ENCODE assay signal across 1 cellular context in genomic region chr7:74094224-74095095, GRCh38.
A peak's percentile ranks its signal among the peaks of the same experiment; 100 is the strongest.
TF ChIP-seq lines count a peak whose summit lies in the region.

No MANE protein-coding gene starts in this region.

TF ChIP-seq in HEK293, 187 proteins besides CTCF, POLR2A, EP300 and RAD21 (continued from another document):
- TF ChIP-seq ZNF335 (tag by site-specific recombination; conservative IDR thresholded peaks at IDR 0.05): peak; percentile 40; the same call in 1 of the 2 replicates
- TF ChIP-seq ZNF747 (tag by site-specific recombination; IDR thresholded peaks at IDR 0.05): no peak
- TF ChIP-seq PATZ1 (tag by site-specific recombination; IDR thresholded peaks at IDR 0.05): 0 out of 2 replicates have a peak, but pooled peaks have one; percentile 5
- TF ChIP-seq ZNF221 (tag by site-specific recombination; IDR thresholded peaks at IDR 0.05; ENCODE audit: borderline replicate concordance): no peak
- TF ChIP-seq ZBTB8A (tag by site-specific recombination; IDR thresholded peaks at IDR 0.05): no peak
- no peak for TF ChIP-seq ZNF391 (tag by site-specific recombination; IDR thresholded peaks at IDR 0.05; ENCODE audit: borderline replicate concordance, low read depth)
- TF ChIP-seq ZNF211 (tag by site-specific recombination; IDR thresholded peaks at IDR 0.05; ENCODE audit: low read depth): no peak
- no peak for TF ChIP-seq ZNF239 (tag by site-specific recombination; IDR thresholded peaks at IDR 0.05)
- no peak for TF ChIP-seq ZNF266 (tag by site-specific recombination; IDR thresholded peaks at IDR 0.05; ENCODE audit: low read depth)
- peak; percentile 31; the same call in 1 of the 2 replicates for TF ChIP-seq GLIS2 (tag by site-specific recombination; IDR thresholded peaks at IDR 0.05)
- TF ChIP-seq FEZF1 (tag by site-specific recombination; IDR thresholded peaks at IDR 0.05): peak; percentile 64; the same call in 1 of the 2 replicates
- TF ChIP-seq ZNF843 (tag by site-specific recombination; IDR thresholded peaks at IDR 0.05): no peak
- TF ChIP-seq ZNF18 (tag by site-specific recombination; IDR thresholded peaks at IDR 0.05): no peak
- TF ChIP-seq ZNF510 (tag by site-specific recombination; IDR thresholded peaks at IDR 0.05; ENCODE audit: insufficient replicate concordance): no peak
- no peak for TF ChIP-seq ZNF530 (tag by site-specific recombination; IDR thresholded peaks at IDR 0.05; ENCODE audit: low read depth)
- TF ChIP-seq ZNF830 (tag by site-specific recombination; IDR thresholded peaks at IDR 0.05; ENCODE audit: low read depth): no peak
- peak; percentile 76 for TF ChIP-seq PRDM4 (tag by site-specific recombination; IDR thresholded peaks at IDR 0.05)
- peak; percentile 9; the same call in 1 of the 2 replicates for TF ChIP-seq SP2 (tag by site-specific recombination; IDR thresholded peaks at IDR 0.05)
